16 cellular contexts compared by ENCODE assay signal in the genomic region with DNA sequence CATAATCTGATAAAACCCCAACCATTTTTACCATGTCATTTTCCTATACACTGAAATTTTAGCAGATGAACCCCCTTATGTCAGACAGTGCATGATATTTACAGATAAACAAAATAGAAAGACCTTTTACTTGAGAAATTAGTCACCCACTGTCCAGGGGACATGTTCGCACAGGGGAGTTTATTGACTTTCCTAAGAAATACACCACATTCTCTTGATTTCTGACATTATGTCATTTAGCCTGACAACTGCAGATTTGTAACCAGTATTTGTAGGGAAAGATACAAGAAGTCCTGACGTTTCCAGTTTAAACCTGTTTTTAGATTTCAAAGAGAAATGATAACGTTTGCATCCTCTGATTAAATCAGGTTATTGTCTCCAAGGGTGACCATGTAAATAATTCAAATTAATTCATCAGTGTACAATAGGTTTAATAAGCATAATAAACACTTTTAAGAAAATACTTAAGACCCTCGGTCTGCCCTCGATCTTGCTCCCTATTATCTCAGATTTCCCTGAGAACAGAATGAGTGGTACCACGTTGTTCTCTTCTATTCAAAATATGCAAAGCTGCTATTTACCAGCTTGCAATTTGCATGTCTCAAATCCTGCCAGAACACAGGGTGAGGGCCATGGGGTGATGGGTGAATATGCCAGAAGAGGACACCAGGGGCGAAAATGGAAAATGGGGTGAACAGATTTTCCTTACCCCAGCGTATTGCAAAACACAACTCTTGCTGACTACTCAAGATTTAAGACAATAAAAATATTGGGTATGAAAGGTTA.
"Had no signal": no experiment of that assay in that cellular context is flagged by ENCODE, and none has a peak within 500 bp of the region (broad histone marks: within the 10 kb centered on the region; RNA-seq: fewer than 3 reads in every experiment).

No MANE protein-coding gene starts in this region.

- H3K27me3 ChIP-seq: left lung, pancreas, tibial nerve had no signal

- H3K27ac Mint-ChIP-seq: activated naive CD8-positive, alpha-beta T cell; activated T-cell treated with anti-CD3 and anti-CD28 coated beads, Interleukin-2, amount 50 U/mL, for 24 hours; T-helper 2 cell treated with Interferon-gamma antibody and Interleukin-4, amounts not matched to agents 5 μg/mL and 100 μg/mL, for 36 hours had no signal

- H3K4me3 Mint-ChIP-seq: activated naive CD8-positive, alpha-beta T cell; activated T-cell treated with anti-CD3 and anti-CD28 coated beads, Interleukin-2, amount 50 U/mL, for 24 hours; neural crest cell; T-helper 2 cell treated with Interferon-gamma antibody and Interleukin-4, amounts not matched to agents 5 μg/mL and 100 μg/mL, for 36 hours had no signal

- H3K9me3 ChIP-seq: heart right ventricle, left lung, pancreas, tibial nerve had no signal

- FAIRE-seq: colon, keratinocyte, pancreas had no signal

- H3K27ac ChIP-seq: heart right ventricle, left lung, pancreas had no signal

- H3K36me3 Mint-ChIP-seq: activated naive CD8-positive, alpha-beta T cell had no signal

- H3K36me3 ChIP-seq: heart right ventricle, left lung, pancreas, tibial nerve had no signal

- DNase-seq: activated effector memory CD4-positive, alpha-beta T cell treated with anti-CD3 and anti-CD28 coated beads, Interleukin-2, amount 50 U/mL, for 16 hours; activated T-cell treated with anti-CD3 and anti-CD28 coated beads, Interleukin-2, amount 50 U/mL, for 24 hours; foreskin melanocyte; heart right ventricle; left lung; mesendoderm; pancreas; stimulated activated CD4-positive, alpha-beta T cell treated with anti-CD3 and anti-CD28 coated beads, Interleukin-15, amount 100 ng/mL, for 24 hours; stimulated activated CD4-positive, alpha-beta T cell treated with anti-CD3 and anti-CD28 coated beads, Interleukin-4, amount 100 ng/mL, for 4 hours had no signal

- H3K9me3 Mint-ChIP-seq: activated T-cell treated with anti-CD3 and anti-CD28 coated beads, Interleukin-2, amount 50 U/mL, for 24 hours; neural crest cell; T-helper 2 cell treated with Interferon-gamma antibody and Interleukin-4, amounts not matched to agents 5 μg/mL and 100 μg/mL, for 36 hours had no signal

- H3K4me3 ChIP-seq: heart right ventricle, left lung, pancreas, tibial nerve had no signal

- ATAC-seq: activated CD4-positive, CD25-positive, alpha-beta regulatory T cell treated with anti-CD3 and anti-CD28 coated beads, Interleukin-2, amount 50 U/mL, for 24 hours; heart right ventricle; left lung; pancreas had no signal
